Comparison of ENCODE assay signal across 8 cellular contexts in genomic region chr1:187072262-187073034, GRCh38.
DNase-seq lines count a peak whose midpoint lies in the region; ATAC-seq and TF ChIP-seq lines count a peak whose summit lies in the region.
"Not testable (repeated sequence)": the region's sequence is repeated elsewhere in the genome, so short reads cannot be mapped to it uniquely, and the experiment has no call there.

No MANE protein-coding gene starts in this region.

- H3K36me3 Mint-ChIP-seq in T-helper 2 cell treated with Interferon-gamma antibody and Interleukin-4, amounts not matched to agents 5 μg/mL and 100 μg/mL, for 36 hours (ENCODE audit: low read depth); activated naive CD4-positive, alpha-beta T cell treated with anti-CD3 and anti-CD28 coated beads for 36 hours (ENCODE audit: low read depth); immature natural killer cell: not testable (repeated sequence)

- CTCF ChIA-PET in activated naive CD4-positive, alpha-beta T cell treated with anti-CD3 and anti-CD28 coated beads for 36 hours (lab: Charles Lee) = interaction anchor here (1.1 kb wide), 1 partner anchor 20 kb away, joined by 3 read pairs; no protein-coding TSS in a partner anchor

- H3K27ac Mint-ChIP-seq in T-helper 2 cell treated with Interferon-gamma antibody and Interleukin-4, amounts not matched to agents 5 μg/mL and 100 μg/mL, for 36 hours = peak overlapping the region; percentile 90
- peak overlapping the region; percentile 80 for H3K27ac Mint-ChIP-seq in activated naive CD4-positive, alpha-beta T cell treated with anti-CD3 and anti-CD28 coated beads for 36 hours
- H3K27ac Mint-ChIP-seq in immature natural killer cell = peak overlapping the region; percentile 76 to 90 (median 86)

- intact Hi-C loops in activated naive CD4-positive, alpha-beta T cell treated with anti-CD3 and anti-CD28 coated beads for 36 hours (cut with micrococcal nuclease) = not testable (repeated sequence)

- DNase-seq in AG10803 (ENCODE audit: low read depth); T-helper 2 cell treated with Interferon-gamma antibody and Interleukin-4, amounts not matched to agents 5 μg/mL and 100 μg/mL, for 36 hours (ENCODE audit: low spot score): not testable (repeated sequence)
- DNase-seq in activated naive CD4-positive, alpha-beta T cell treated with anti-CD3 and anti-CD28 coated beads for 36 hours = peak; percentile 12
- DNase-seq in immature natural killer cell = peak; percentile 1 to 11 (median 11)
- peak; percentile 23 for DNase-seq in stimulated activated CD8-positive, alpha-beta memory T cell treated with anti-CD3 and anti-CD28 coated beads, Interleukin-4, amount 100 ng/mL, for 48 hours

- H3K4me3 Mint-ChIP-seq in T-helper 2 cell treated with Interferon-gamma antibody and Interleukin-4, amounts not matched to agents 5 μg/mL and 100 μg/mL, for 36 hours = peak overlapping the region; percentile 92
- H3K4me3 Mint-ChIP-seq in activated naive CD4-positive, alpha-beta T cell treated with anti-CD3 and anti-CD28 coated beads for 36 hours = peak overlapping the region; percentile 79
- peak overlapping the region; percentile 91 to 94 (median 93) for H3K4me3 Mint-ChIP-seq in immature natural killer cell

- not testable (repeated sequence) for H3K27me3 Mint-ChIP-seq in T-helper 2 cell treated with Interferon-gamma antibody and Interleukin-4, amounts not matched to agents 5 μg/mL and 100 μg/mL, for 36 hours (ENCODE audit: low read depth); activated naive CD4-positive, alpha-beta T cell treated with anti-CD3 and anti-CD28 coated beads for 36 hours (ENCODE audit: low read depth); immature natural killer cell (ENCODE audit: low read depth in 3 of 3)

- H3K4me3 ChIP-seq in AG10803 (ENCODE audit: low read length) = peak overlapping the region; percentile 54

- ATAC-seq in GM18868 (IDR thresholded peaks at IDR 0.05; ENCODE audit: unreplicated experiment) (peak; percentile 85), GM21825 (IDR thresholded peaks at IDR 0.05; ENCODE audit: unreplicated experiment) (peak; percentile 47), HG03354 (IDR thresholded peaks at IDR 0.05; ENCODE audit: poor library complexity, severe bottlenecking, unreplicated experiment) (peak; percentile 82)

- TF ChIP-seq CTCF in AG10803 (conservative IDR thresholded peaks at IDR 0.05; ENCODE audit: low read length) = not testable (repeated sequence)

- H3K4me1 Mint-ChIP-seq in T-helper 2 cell treated with Interferon-gamma antibody and Interleukin-4, amounts not matched to agents 5 μg/mL and 100 μg/mL, for 36 hours (ENCODE audit: low read depth); activated naive CD4-positive, alpha-beta T cell treated with anti-CD3 and anti-CD28 coated beads for 36 hours (ENCODE audit: low read depth): not testable (repeated sequence)
- peaks cover 6 to 17% of the 10 kb centered on the region in 2 donors for H3K4me1 Mint-ChIP-seq in immature natural killer cell

- not testable (repeated sequence) for H3K9me3 Mint-ChIP-seq in T-helper 2 cell treated with Interferon-gamma antibody and Interleukin-4, amounts not matched to agents 5 μg/mL and 100 μg/mL, for 36 hours; activated naive CD4-positive, alpha-beta T cell treated with anti-CD3 and anti-CD28 coated beads for 36 hours
- H3K9me3 Mint-ChIP-seq in immature natural killer cell = peaks cover 0 to 22% (median 4%) of the 10 kb centered on the region in 6 donors
